ENCODE assay signal across 8 cellular contexts in genomic region chrX:71282514-71283408, GRCh38.
DNase-seq lines count a peak whose midpoint lies in the region; ATAC-seq and TF ChIP-seq lines count a peak whose summit lies in the region.

No MANE protein-coding gene starts in this region.

- H3K9ac ChIP-seq in Loucy (ENCODE audit: low read depth, low read length, poor library complexity, severe bottlenecking) (peak overlapping the region; percentile 97), parathyroid adenoma (no peak overlapping the region)

- peaks cover 41% of the 10 kb centered on the region for H4K20me1 ChIP-seq in Loucy (ENCODE audit: insufficient read depth, low read length, poor library complexity, severe bottlenecking)

- H3F3A ChIP-seq in Loucy (ENCODE audit: low read depth): no peaks in the 10 kb centered on the region

- peak overlapping the region; percentile 87 for H2AFZ ChIP-seq in Loucy (ENCODE audit: low read length)
- H2AFZ ChIP-seq in parathyroid adenoma: peak overlapping the region; percentile 59

- H3K27me3 ChIP-seq in Loucy (ENCODE audit: insufficient read depth, low read length, poor library complexity, severe bottlenecking): peaks cover 4% of the 10 kb centered on the region
- H3K27me3 ChIP-seq in parathyroid adenoma (ENCODE audit: control insufficient read depth, insufficient read depth, low read length): no peaks in the 10 kb centered on the region

- peak; percentile 21 for ATAC-seq in GM21786 (IDR thresholded peaks at IDR 0.05; ENCODE audit: unreplicated experiment)

- TF ChIP-seq CTCF in GM12864 (IDR thresholded peaks at IDR 0.05; ENCODE audit: low read depth, low read length, missing control alignments) (no peak), Loucy (conservative IDR thresholded peaks at IDR 0.05; ENCODE audit: low read length) (no peak), fibroblast of mammary gland (conservative IDR thresholded peaks at IDR 0.05; ENCODE audit: control insufficient read depth, insufficient read depth, low read depth, low read length) (no peak), parathyroid adenoma (IDR thresholded peaks at IDR 0.05) (no peak)

- H3K79me2 ChIP-seq in Loucy (ENCODE audit: insufficient read depth, low read length) (peaks cover 48% of the 10 kb centered on the region), parathyroid adenoma (peaks cover 6% of the 10 kb centered on the region)

- H3K4me2 ChIP-seq in Loucy (ENCODE audit: low read depth, low read length, poor library complexity, severe bottlenecking) (peak overlapping the region; percentile 96), parathyroid adenoma (ENCODE audit: low read length) (peak overlapping the region; percentile 66)

- peak overlapping the region; percentile 86 for H3K27ac ChIP-seq in parathyroid adenoma

- H3K4me3 ChIP-seq in GM12864 (ENCODE audit: low read depth, low read length): peak overlapping the region; percentile 48
- peak overlapping the region; percentile 100 for H3K4me3 ChIP-seq in Loucy (ENCODE audit: low read length, poor library complexity, severe bottlenecking)
- H3K4me3 ChIP-seq in fibroblast of mammary gland (ENCODE audit: control insufficient read depth, low read depth, low read length): peak overlapping the region; percentile 76
- H3K4me3 ChIP-seq in parathyroid adenoma (ENCODE audit: low read depth, low read length): peak overlapping the region; percentile 74

- DNase-seq in GM12864 (ENCODE audit: low read depth) (peak; percentile 21), fibroblast of mammary gland (ENCODE audit: low read depth) (peak; percentile 46), AG08396 (ENCODE audit: low spot score) (no peak), NAMALWA (ENCODE audit: low spot score) (no peak)
- DNase-seq in activated CD8-positive, alpha-beta memory T cell treated with anti-CD3 and anti-CD28 coated beads, Interleukin-2, amount 50 U/mL, for 4 hours: peak; percentile 25

- H3K9me2 ChIP-seq in Loucy (replicated peaks; ENCODE audit: low read depth, low read length): no peaks in the 10 kb centered on the region

- H3K9me3 ChIP-seq in Loucy (ENCODE audit: insufficient read depth, low read depth, low read length): no peaks in the 10 kb centered on the region
- no peaks in the 10 kb centered on the region for H3K9me3 ChIP-seq in parathyroid adenoma (ENCODE audit: control insufficient read depth, low read length)

- peaks cover 16% of the 10 kb centered on the region for H3K4me1 ChIP-seq in Loucy (ENCODE audit: insufficient read depth, low read length, poor library complexity, severe bottlenecking)
- no peaks in the 10 kb centered on the region for H3K4me1 ChIP-seq in parathyroid adenoma

- peaks cover 3% of the 10 kb centered on the region; the same call in 1 of the 2 replicates for H3K36me3 ChIP-seq in Loucy (ENCODE audit: insufficient read depth, low read length)
- no peaks in the 10 kb centered on the region for H3K36me3 ChIP-seq in parathyroid adenoma (ENCODE audit: control insufficient read depth, insufficient read depth, low read length)

Comparison
In these comparisons a context has a peak if more than half of its experiments do, and no peak if none do; other contexts are left out.
1. DNase-seq: peak in GM12864 (single experiment), activated CD8-positive, alpha-beta memory T cell treated with anti-CD3 and anti-CD28 coated beads, Interleukin-2, amount 50 U/mL, for 4 hours (single experiment) and fibroblast of mammary gland (single experiment); none in AG08396 (single experiment) and NAMALWA (single experiment).
2. H3K4me3 ChIP-seq: peak in every context shown above with its lines; median percentile 100 in Loucy; 76 in fibroblast of mammary gland; 74 in parathyroid adenoma; 48 in GM12864.